ENCODE assay signal across 2 cellular contexts in the genomic region with DNA sequence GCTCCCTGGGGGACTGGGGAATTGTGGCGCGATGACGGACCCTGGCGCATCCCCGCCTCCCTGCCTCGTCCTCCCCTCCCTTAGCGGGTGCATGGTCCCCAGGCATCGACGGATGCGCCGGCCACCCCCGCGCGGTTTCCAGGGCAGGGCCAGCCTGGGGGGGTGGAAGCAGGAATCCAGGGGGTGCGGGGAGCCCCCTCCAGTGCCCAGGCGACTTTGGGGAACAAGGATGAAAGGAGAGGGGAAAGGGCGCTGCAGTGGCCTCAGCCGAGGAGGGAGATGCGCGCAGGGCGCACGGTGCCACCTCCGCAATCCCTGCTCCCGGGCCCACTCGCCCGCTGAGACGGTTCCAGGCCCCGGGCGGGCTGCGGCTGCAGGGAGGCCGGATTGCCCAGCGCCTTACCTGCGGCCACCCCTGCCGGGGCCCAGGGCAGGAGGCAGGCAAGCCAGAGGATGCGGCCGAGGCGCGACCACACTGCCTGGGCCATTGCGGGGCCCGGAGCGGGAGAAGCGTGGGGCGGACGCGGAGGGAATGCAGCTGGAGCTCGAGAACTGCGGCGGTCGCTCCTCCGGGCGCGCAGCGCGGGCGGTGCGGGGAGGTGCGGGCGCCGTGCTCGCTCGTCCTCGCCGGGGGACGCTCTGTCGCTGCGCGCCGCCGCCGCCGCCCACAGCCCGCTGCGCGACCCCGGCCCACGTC.
TF ChIP-seq lines count a peak whose summit lies in the region.

A gene with protein sequence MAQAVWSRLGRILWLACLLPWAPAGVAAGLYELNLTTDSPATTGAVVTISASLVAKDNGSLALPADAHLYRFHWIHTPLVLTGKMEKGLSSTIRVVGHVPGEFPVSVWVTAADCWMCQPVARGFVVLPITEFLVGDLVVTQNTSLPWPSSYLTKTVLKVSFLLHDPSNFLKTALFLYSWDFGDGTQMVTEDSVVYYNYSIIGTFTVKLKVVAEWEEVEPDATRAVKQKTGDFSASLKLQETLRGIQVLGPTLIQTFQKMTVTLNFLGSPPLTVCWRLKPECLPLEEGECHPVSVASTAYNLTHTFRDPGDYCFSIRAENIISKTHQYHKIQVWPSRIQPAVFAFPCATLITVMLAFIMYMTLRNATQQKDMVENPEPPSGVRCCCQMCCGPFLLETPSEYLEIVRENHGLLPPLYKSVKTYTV (minus strand): TSS at position 641 of the 697 bp plus-strand sequence. CDS start 153 bp downstream, at position 488.

TF ChIP-seq in HEK293, 187 proteins besides CTCF, POLR2A, EP300 and RAD21:
- TF ChIP-seq ZSCAN23 (tag by site-specific recombination; IDR thresholded peaks at IDR 0.05) (no peak), ZNF600 (tag by site-specific recombination; IDR thresholded peaks at IDR 0.05) (no peak), GLIS2 (tag by site-specific recombination; IDR thresholded peaks at IDR 0.05) (peak; percentile 45; the same call in 1 of the 2 replicates), ZNF366 (tag by site-specific recombination; conservative IDR thresholded peaks at IDR 0.05) (no peak), ZNF664 (tag by site-specific recombination; IDR thresholded peaks at IDR 0.05) (no peak), GLI2 (tag by site-specific recombination; IDR thresholded peaks at IDR 0.05; ENCODE audit: borderline replicate concordance, low read depth) (no peak), KLF1 (tag by site-specific recombination; IDR thresholded peaks at IDR 0.05) (no peak), ZBTB48 (tag by site-specific recombination; IDR thresholded peaks at IDR 0.05) (peak; percentile 46; the same call in 1 of the 2 replicates), TCF7L2 (IDR thresholded peaks at IDR 0.05; ENCODE audit: borderline replicate concordance, low read depth, low read length) (no peak), ZBTB20 (tag by site-specific recombination; IDR thresholded peaks at IDR 0.05) (peak; percentile 75), ZNF521 (tag by site-specific recombination; IDR thresholded peaks at IDR 0.05) (no peak), ZNF530 (tag by site-specific recombination; IDR thresholded peaks at IDR 0.05; ENCODE audit: low read depth) (no peak)
- TF ChIP-seq, protein P1, sequence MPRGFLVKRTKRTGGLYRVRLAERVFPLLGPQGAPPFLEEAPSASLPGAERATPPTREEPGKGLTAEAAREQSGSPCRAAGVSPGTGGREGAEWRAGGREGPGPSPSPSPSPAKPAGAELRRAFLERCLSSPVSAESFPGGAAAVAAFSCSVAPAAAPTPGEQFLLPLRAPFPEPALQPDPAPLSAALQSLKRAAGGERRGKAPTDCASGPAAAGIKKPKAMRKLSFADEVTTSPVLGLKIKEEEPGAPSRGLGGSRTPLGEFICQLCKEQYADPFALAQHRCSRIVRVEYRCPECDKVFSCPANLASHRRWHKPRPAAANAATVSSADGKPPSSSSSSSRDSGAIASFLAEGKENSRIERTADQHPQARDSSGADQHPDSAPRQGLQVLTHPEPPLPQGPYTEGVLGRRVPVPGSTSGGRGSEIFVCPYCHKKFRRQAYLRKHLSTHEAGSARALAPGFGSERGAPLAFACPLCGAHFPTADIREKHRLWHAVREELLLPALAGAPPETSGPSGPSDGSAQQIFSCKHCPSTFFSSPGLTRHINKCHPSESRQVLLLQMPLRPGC (tag by site-specific recombination; IDR thresholded peaks at IDR 0.05) = no peak
- TF ChIP-seq, protein P2, sequence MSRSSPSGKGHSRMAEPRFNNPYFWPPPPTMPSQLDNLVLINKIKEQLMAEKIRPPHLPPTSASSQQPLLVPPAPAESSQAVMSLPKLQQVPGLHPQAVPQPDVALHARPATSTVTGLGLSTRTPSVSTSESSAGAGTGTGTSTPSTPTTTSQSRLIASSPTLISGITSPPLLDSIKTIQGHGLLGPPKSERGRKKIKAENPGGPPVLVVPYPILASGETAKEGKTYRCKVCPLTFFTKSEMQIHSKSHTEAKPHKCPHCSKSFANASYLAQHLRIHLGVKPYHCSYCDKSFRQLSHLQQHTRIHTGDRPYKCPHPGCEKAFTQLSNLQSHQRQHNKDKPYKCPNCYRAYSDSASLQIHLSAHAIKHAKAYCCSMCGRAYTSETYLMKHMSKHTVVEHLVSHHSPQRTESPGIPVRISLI (tag by site-specific recombination; IDR thresholded peaks at IDR 0.05) = no peak
- TF ChIP-seq, protein P3, sequence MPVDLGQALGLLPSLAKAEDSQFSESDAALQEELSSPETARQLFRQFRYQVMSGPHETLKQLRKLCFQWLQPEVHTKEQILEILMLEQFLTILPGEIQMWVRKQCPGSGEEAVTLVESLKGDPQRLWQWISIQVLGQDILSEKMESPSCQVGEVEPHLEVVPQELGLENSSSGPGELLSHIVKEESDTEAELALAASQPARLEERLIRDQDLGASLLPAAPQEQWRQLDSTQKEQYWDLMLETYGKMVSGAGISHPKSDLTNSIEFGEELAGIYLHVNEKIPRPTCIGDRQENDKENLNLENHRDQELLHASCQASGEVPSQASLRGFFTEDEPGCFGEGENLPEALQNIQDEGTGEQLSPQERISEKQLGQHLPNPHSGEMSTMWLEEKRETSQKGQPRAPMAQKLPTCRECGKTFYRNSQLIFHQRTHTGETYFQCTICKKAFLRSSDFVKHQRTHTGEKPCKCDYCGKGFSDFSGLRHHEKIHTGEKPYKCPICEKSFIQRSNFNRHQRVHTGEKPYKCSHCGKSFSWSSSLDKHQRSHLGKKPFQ (tag by site-specific recombination; IDR thresholded peaks at IDR 0.05) = no peak

TF ChIP-seq in GM12878, 131 proteins besides CTCF, POLR2A, EP300 and RAD21:
- TF ChIP-seq LARP7 (IDR thresholded peaks at IDR 0.05) = peak; percentile 39; the same call in 1 of the 2 replicates
- no peak for TF ChIP-seq CREB1 (IDR thresholded peaks at IDR 0.05; ENCODE audit: low read depth)
- peak; percentile 97 for TF ChIP-seq HDAC6 (IDR thresholded peaks at IDR 0.05; ENCODE audit: unreplicated experiment)
